Comparison of ENCODE assay signal across 8 cellular contexts in genomic region chr6:36442671-36443497, GRCh38.
DNase-seq lines count a peak whose midpoint lies in the region; ATAC-seq and TF ChIP-seq lines count a peak whose summit lies in the region.

Gene KCTD20 (plus strand): TSS chr6:36443000. CDS start chr6:36470098, 27,098 bp downstream.
Gene PXT1 (minus strand): TSS chr6:36442854. CDS start chr6:36426082, 16,772 bp downstream.

- TF ChIP-seq CTCF in astrocyte of the cerebellum (IDR thresholded peaks at IDR 0.05; ENCODE audit: low read depth, low read length, missing control alignments) (no peak), retinal pigment epithelial cell (conservative IDR thresholded peaks at IDR 0.05; ENCODE audit: low read depth, low read length) (no peak)

- H3K4me3 ChIP-seq in astrocyte of the cerebellum (ENCODE audit: low read depth, low read length) (peak within 1 kb of the TSS; percentile 88), retinal pigment epithelial cell (ENCODE audit: low read length) (peak within 1 kb of the TSS; percentile 87)

- in situ Hi-C loops in astrocyte of the cerebellum (cut with HindIII; ENCODE audit: low sequenced_read_pairs) = no loop called here

- ATAC-seq in GM18511 (IDR thresholded peaks at IDR 0.05; ENCODE audit: unreplicated experiment) = peak; percentile 87
- peak; percentile 71 for ATAC-seq in HG02943 (IDR thresholded peaks at IDR 0.05; ENCODE audit: low read depth, unreplicated experiment)

- DNase-seq in NCI-H1930 (lab: John Stamatoyannopoulos, UW) (peak; percentile 76 to 84), T1000 (lab: John Stamatoyannopoulos, UW) (peak; percentile 82), astrocyte of the cerebellum (ENCODE audit: low read depth) (peak; percentile 44), hippocampal formation (lab: John Stamatoyannopoulos, UW) (peak; percentile 81 to 82), retinal pigment epithelial cell (ENCODE audit: low read depth) (no peak), cortex of kidney (lab: John Stamatoyannopoulos, UW) (no peak)

Comparison
In these comparisons a context has a peak if more than half of its experiments do, and no peak if none do; other contexts are left out.
1. DNase-seq: peak in NCI-H1930 (2 of 2), T1000 (single experiment), astrocyte of the cerebellum (single experiment) and hippocampal formation (2 of 2); none in retinal pigment epithelial cell (single experiment) and cortex of kidney (single experiment).